In the genomic region with DNA sequence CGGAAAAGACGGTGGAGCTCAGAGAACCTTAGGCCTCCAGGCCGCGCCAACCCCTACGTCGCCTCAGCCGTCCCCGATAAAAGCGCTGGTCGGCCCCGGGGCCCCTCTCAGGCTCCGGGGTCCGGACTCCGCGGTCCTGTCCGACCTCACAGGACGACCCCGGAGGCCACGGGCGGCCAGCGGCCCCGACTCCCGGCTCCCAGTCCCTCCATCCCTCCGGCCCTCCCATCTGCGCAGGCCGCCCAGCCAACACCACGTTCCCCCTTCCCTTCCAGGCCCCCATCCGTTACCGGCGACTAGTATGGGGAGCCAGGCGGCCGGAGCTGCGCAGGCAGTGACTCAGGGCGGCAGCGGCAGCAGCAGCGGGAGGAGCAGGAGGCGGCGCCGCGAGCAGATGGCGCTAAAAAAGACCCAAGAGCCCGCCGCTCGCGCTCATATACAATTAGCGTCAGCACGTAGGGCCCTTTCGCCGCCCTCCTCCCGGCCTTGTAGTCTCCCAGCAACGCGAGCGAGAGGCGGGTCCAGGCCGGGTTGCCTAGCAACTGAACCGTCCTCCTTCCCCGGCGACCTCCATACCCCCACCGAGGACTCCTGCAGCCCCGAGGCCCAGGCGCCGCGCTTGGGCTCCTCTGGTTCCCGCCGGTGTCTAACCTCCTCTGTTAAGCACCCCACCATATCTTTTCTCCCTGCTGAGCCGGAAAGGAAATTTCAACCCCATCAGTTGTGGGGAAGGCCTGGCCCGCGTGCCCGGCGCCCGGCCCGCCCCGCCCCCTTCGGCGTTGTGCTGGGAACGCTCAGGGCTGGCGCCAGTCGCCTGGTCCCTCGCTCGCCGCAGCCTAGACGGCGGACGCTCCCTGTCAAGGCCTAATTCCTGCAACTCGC, we compare ENCODE assay signal across 8 cellular contexts. TPM values are rescaled to one million over a fixed set of nuclear protein-coding genes. Genes with fewer than 3 reads are reported as not detected.
A peak's percentile ranks its signal among the peaks of the same experiment; 100 is the strongest.
DNase-seq lines count a peak whose midpoint lies in the region; ATAC-seq and TF ChIP-seq lines count a peak whose summit lies in the region.

A gene with protein sequence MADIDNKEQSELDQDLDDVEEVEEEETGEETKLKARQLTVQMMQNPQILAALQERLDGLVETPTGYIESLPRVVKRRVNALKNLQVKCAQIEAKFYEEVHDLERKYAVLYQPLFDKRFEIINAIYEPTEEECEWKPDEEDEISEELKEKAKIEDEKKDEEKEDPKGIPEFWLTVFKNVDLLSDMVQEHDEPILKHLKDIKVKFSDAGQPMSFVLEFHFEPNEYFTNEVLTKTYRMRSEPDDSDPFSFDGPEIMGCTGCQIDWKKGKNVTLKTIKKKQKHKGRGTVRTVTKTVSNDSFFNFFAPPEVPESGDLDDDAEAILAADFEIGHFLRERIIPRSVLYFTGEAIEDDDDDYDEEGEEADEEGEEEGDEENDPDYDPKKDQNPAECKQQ (minus strand): TSS at position 409 of the 882 bp plus-strand sequence. CDS start 10,466 bp downstream, outside the sequence.

- H3K27ac Mint-ChIP-seq in activated CD4-positive, alpha-beta T cell treated with anti-CD3 and anti-CD28 coated beads for 36 hours: peak within 1 kb of the TSS; percentile 98

- peaks cover 35% of the 10 kb centered on the region for H3K36me3 Mint-ChIP-seq in activated CD4-positive, alpha-beta T cell treated with anti-CD3 and anti-CD28 coated beads for 36 hours (ENCODE audit: low read depth)

- TF ChIP-seq POLR2A in GM19193 (IDR thresholded peaks at IDR 0.05; ENCODE audit: extremely low read depth, insufficient read depth, insufficient read length): peak; percentile 97

- H3K4me3 ChIP-seq in choroid plexus epithelial cell (ENCODE audit: low read depth, low read length): peak within 1 kb of the TSS; percentile 96

- POLR2A ChIA-PET in activated CD4-positive, alpha-beta T cell treated with anti-CD3 and anti-CD28 coated beads for 36 hours (lab: Charles Lee): interaction anchor here (0.6 to 2.5 kb wide), 3 partner anchors 53 to 604 kb away, joined by 3 to 8 read pairs (median 5); a partner anchor contains a TSS

- TF ChIP-seq CTCF in choroid plexus epithelial cell (conservative IDR thresholded peaks at IDR 0.05; ENCODE audit: low read depth, low read length): no peak

- peak within 1 kb of the TSS; percentile 79 for H3K4me3 Mint-ChIP-seq in activated CD4-positive, alpha-beta T cell treated with anti-CD3 and anti-CD28 coated beads for 36 hours

- peak; percentile 94 for ATAC-seq in HG03439 (IDR thresholded peaks at IDR 0.05; ENCODE audit: unreplicated experiment)
- ATAC-seq in activated CD4-positive, alpha-beta T cell treated with anti-CD3 and anti-CD28 coated beads for 36 hours: peak; percentile 86

- DNase-seq in AML-193 (lab: John Stamatoyannopoulos, UW) (peak; percentile 93 to 95), NCI-H510A treated with DMSO at 0.1 percent for 48 hours (lab: John Stamatoyannopoulos, UW) (peak; percentile 98), choroid plexus epithelial cell (ENCODE audit: low read depth) (peak; percentile 99), kidney tubule cell (ENCODE audit: low spot score) (peak; percentile 99)
- DNase-seq in activated CD4-positive, alpha-beta T cell treated with anti-CD3 and anti-CD28 coated beads for 36 hours: peak; percentile 98
- peak; percentile 89 to 97 (median 94) for DNase-seq in stimulated activated CD4-positive, alpha-beta T cell treated with anti-CD3 and anti-CD28 coated beads, Interleukin-1b, Interleukin-23, amount 100 ng/mL, for 24 hours (ENCODE audit: low read depth in 4 of 4, low spot score in 1 of 4)

- peaks cover 42% of the 10 kb centered on the region for H3K4me1 Mint-ChIP-seq in activated CD4-positive, alpha-beta T cell treated with anti-CD3 and anti-CD28 coated beads for 36 hours

- H3K27me3 Mint-ChIP-seq in activated CD4-positive, alpha-beta T cell treated with anti-CD3 and anti-CD28 coated beads for 36 hours: no peaks in the 10 kb centered on the region

- peaks cover 3% of the 10 kb centered on the region for H3K9me3 Mint-ChIP-seq in activated CD4-positive, alpha-beta T cell treated with anti-CD3 and anti-CD28 coated beads for 36 hours (ENCODE audit: low read depth)

- intact Hi-C loops in activated CD4-positive, alpha-beta T cell treated with anti-CD3 and anti-CD28 coated beads for 36 hours (cut with DNase I, micrococcal nuclease): loop anchor here (1.0 to 5.0 kb wide), 20 partner anchors 53 to 1547 kb away; a partner anchor contains a TSS

- CTCF ChIA-PET in activated CD4-positive, alpha-beta T cell treated with anti-CD3 and anti-CD28 coated beads for 36 hours (lab: Charles Lee): interaction anchor here (1.0 to 1.1 kb wide), 2 partner anchors 12 to 52 kb away, joined by 3 read pairs; no protein-coding TSS in a partner anchor

RNA-seq across cellular contexts. Expression of the gene that starts here (rescaled TPM):
- 1,000 to 10,000 TPM in 1 of 2 experiments, 100 to 1,000 TPM in 1; 959 to 1,004 TPM for total RNA-seq in activated CD4-positive, alpha-beta T cell treated with anti-CD3 and anti-CD28 coated beads for 36 hours

Comparison
In these comparisons a context has a peak if more than half of its experiments do, and no peak if none do; other contexts are left out.
1. Peak in every context shown above with its lines: DNase-seq, ATAC-seq and H3K4me3 ChIP-seq.